Comparison of ENCODE assay signal across 8 cellular contexts in the genomic region with DNA sequence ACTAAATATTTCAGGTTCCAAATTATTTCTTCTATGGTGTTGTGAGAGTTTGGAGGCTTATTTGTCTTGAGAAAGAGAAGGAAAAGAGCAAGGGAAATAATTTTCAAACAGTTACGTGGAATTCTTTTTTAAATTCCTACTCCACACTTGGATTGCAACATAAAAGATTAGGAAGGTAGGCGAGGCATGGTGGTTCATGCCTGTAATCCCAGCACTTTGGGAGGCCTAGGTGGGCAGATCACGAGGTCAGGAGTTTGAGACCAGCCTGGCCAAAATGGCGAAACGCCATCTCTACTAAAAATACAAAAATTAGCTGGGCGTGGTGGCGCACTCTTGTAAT.
DNase-seq lines count a peak whose midpoint lies in the region; ATAC-seq and TF ChIP-seq lines count a peak whose summit lies in the region.
"Not testable (repeated sequence)": the region's sequence is repeated elsewhere in the genome, so short reads cannot be mapped to it uniquely, and the experiment has no call there.

No MANE protein-coding gene starts in this region.

- H4K5ac ChIP-seq in H9 (ENCODE audit: insufficient read length, low read depth, low read length) = not testable (repeated sequence)

- H3K27ac Mint-ChIP-seq in H9 = peak overlapping the region; percentile 0 to 50 (median 1); a peak in 1 of 7 replicates
- peak overlapping the region; percentile 41 for H3K27ac Mint-ChIP-seq in activated T-cell treated with anti-CD3 and anti-CD28 coated beads, Interleukin-2, amount 50 U/mL, for 72 hours
- H3K27ac Mint-ChIP-seq in nephron = peak overlapping the region in 2 of 3 experiments; percentile 55 to 60

- H3K36me3 ChIP-seq in mammary epithelial cell (ENCODE audit: insufficient read depth, low read length) = not testable (repeated sequence)
- peaks cover 0 to 79% (median 25%) of the 10 kb centered on the region in 3 donors for H3K36me3 ChIP-seq in esophagus squamous epithelium
- H3K36me3 ChIP-seq in gastrocnemius medialis = peaks cover 3 to 24% of the 10 kb centered on the region in 2 donors
- peaks cover 20 to 59% (median 24%) of the 10 kb centered on the region in 3 donors for H3K36me3 ChIP-seq in tibial artery

- not testable (repeated sequence) for H3K4me2 ChIP-seq in H9 (ENCODE audit: insufficient read depth, insufficient read length, low read length)
- H3K4me2 ChIP-seq in mammary epithelial cell (ENCODE audit: insufficient read depth, low read depth, low read length) = peak overlapping the region; percentile 70

- peaks cover 7 to 12% (median 10%) of the 10 kb centered on the region in 3 experiments; a peak in 4 of 7 replicates for H3K36me3 Mint-ChIP-seq in H9 (ENCODE audit: insufficient read depth in 1 of 3, low read depth in 3 of 3)
- H3K36me3 Mint-ChIP-seq in activated T-cell treated with anti-CD3 and anti-CD28 coated beads, Interleukin-2, amount 50 U/mL, for 72 hours (ENCODE audit: insufficient read depth in 2 of 2) = not testable (repeated sequence)
- peaks cover 37% of the 10 kb centered on the region for H3K36me3 Mint-ChIP-seq in nephron (ENCODE audit: low read depth)

- not testable (repeated sequence) for H3K14ac ChIP-seq in H9 (ENCODE audit: insufficient read depth, low read length)

- not testable (repeated sequence) for TF ChIP-seq POLR2A in esophagus squamous epithelium (IDR thresholded peaks at IDR 0.05); gastrocnemius medialis (IDR thresholded peaks at IDR 0.05)

- not testable (repeated sequence) for H3K4me3 Mint-ChIP-seq in H9; activated T-cell treated with anti-CD3 and anti-CD28 coated beads, Interleukin-2, amount 50 U/mL, for 72 hours; nephron

- TF ChIP-seq CTCF in H9 (conservative IDR thresholded peaks at IDR 0.05); mammary epithelial cell (conservative IDR thresholded peaks at IDR 0.05 in 1 of 2, IDR thresholded peaks at IDR 0.05 in 1 of 2; ENCODE audit: extremely low read depth in 1 of 2, insufficient read depth in 1 of 2, low read depth in 1 of 2, low read length in 2 of 2); esophagus squamous epithelium (IDR thresholded peaks at IDR 0.05); nephron (IDR thresholded peaks at IDR 0.05; ENCODE audit: unreplicated experiment in 3 of 3); gastrocnemius medialis (IDR thresholded peaks at IDR 0.05 in 4 of 5, conservative IDR thresholded peaks at IDR 0.05 in 1 of 5); tibial artery (IDR thresholded peaks at IDR 0.05): not testable (repeated sequence)

- H4K20me1 ChIP-seq in H9 (ENCODE audit: control insufficient read depth, insufficient read depth, insufficient read length); mammary epithelial cell (ENCODE audit: insufficient read depth, low read length): not testable (repeated sequence)

- intact Hi-C loops in mammary epithelial cell (cut with micrococcal nuclease) = loop anchor here (1.0 to 2.0 kb wide), 4 partner anchors 58 to 184 kb away; a partner anchor contains a TSS
- intact Hi-C loops in esophagus squamous epithelium (cut with DNase I); right cardiac atrium (cut with DNase I); tibial artery (cut with DNase I; ENCODE audit: low total_unique reads): not testable (repeated sequence)
- intact Hi-C loops in gastrocnemius medialis (cut with DNase I; ENCODE audit: low total_unique reads) = loop anchor here (5.0 to 10.0 kb wide), 2 partner anchors 264 to 476 kb away; a partner anchor contains a TSS

- dilution Hi-C loops in mammary epithelial cell (cut with HindIII; ENCODE audit: low sequenced_read_pairs) = not testable (repeated sequence)

- not testable (repeated sequence) for H4K91ac ChIP-seq in H9 (ENCODE audit: insufficient read length, low read depth, low read length)

- not testable (repeated sequence) for H3K27me3 Mint-ChIP-seq in H9 (ENCODE audit: low read depth); activated T-cell treated with anti-CD3 and anti-CD28 coated beads, Interleukin-2, amount 50 U/mL, for 72 hours (ENCODE audit: low read depth); nephron (ENCODE audit: low read depth)

- H3K9me3 Mint-ChIP-seq in H9; activated T-cell treated with anti-CD3 and anti-CD28 coated beads, Interleukin-2, amount 50 U/mL, for 72 hours; nephron: not testable (repeated sequence)

- H2AK5ac ChIP-seq in H9 (ENCODE audit: insufficient read length, low read length) = not testable (repeated sequence)

- H4K8ac ChIP-seq in H9 (replicated peaks; ENCODE audit: insufficient read length, low read depth, low read length) = not testable (repeated sequence)

- not testable (repeated sequence) for H3K18ac ChIP-seq in H9 (ENCODE audit: insufficient read length, low read depth, low read length)

- not testable (repeated sequence) for H3K4me3 ChIP-seq in mammary epithelial cell (replicated peaks in 1 of 3; ENCODE audit: insufficient read depth in 1 of 3, low read depth in 2 of 3, low read length in 3 of 3); esophagus squamous epithelium; right cardiac atrium (ENCODE audit: low read length); gastrocnemius medialis; tibial artery

- ATAC-seq in activated T-cell treated with anti-CD3 and anti-CD28 coated beads, Interleukin-2, amount 50 U/mL, for 72 hours (replicated peaks in 1 of 2); right cardiac atrium: not testable (repeated sequence)
- ATAC-seq in gastrocnemius medialis = peak in 1 of 2 donors; percentile 1

- not testable (repeated sequence) for H3K9me3 ChIP-seq in H9 (ENCODE audit: control insufficient read depth, low read depth, low read length); mammary epithelial cell (replicated peaks; ENCODE audit: insufficient read depth, low read length); esophagus squamous epithelium; right cardiac atrium (ENCODE audit: control insufficient read depth, low read length); gastrocnemius medialis; tibial artery

- H3T11ph ChIP-seq in H9 (ENCODE audit: low read length) = not testable (repeated sequence)

- not testable (repeated sequence) for H3K79me2 ChIP-seq in H9 (ENCODE audit: insufficient read depth, low read length); mammary epithelial cell (ENCODE audit: insufficient read depth, low read length)

- WGBS in H9 (ENCODE audit: extremely low coverage, insufficient read length, low lambda C conversion rate) = no CpG with 5 or more reads among the region's 7 CpGs
- 54% methylated on average over 7 of the region's 7 CpGs for WGBS in mammary epithelial cell (ENCODE audit: low coverage, missing lambda C conversion rate)
- 42 to 71% methylated on average over 7 of the region's 7 CpGs for WGBS in esophagus squamous epithelium, 2 donors
- 87% methylated on average over 7 of the region's 7 CpGs for WGBS in right cardiac atrium

- H2AFZ ChIP-seq in H9 (ENCODE audit: low read length) = not testable (repeated sequence)
- peak overlapping the region; percentile 43 for H2AFZ ChIP-seq in mammary epithelial cell (ENCODE audit: low read depth, low read length)

- H3K27me3 ChIP-seq in H9 (ENCODE audit: insufficient read depth, low read length); mammary epithelial cell (ENCODE audit: insufficient read depth, low read length); esophagus squamous epithelium; right cardiac atrium (ENCODE audit: control insufficient read depth, insufficient read depth); gastrocnemius medialis; tibial artery: not testable (repeated sequence)

- not testable (repeated sequence) for H2BK12ac ChIP-seq in H9 (ENCODE audit: insufficient read length, low read depth, low read length)

- BruUV-seq in mammary epithelial cell (replicated peaks; lab: Mats Ljungman, UMichigan) = TSS peak; percentile 90

- H3K23me2 ChIP-seq in H9 (ENCODE audit: insufficient read length, low read depth, low read length, poor library complexity, severe bottlenecking) = not testable (repeated sequence)

- H3K4me1 Mint-ChIP-seq in H9 = not testable (repeated sequence)
- H3K4me1 Mint-ChIP-seq in activated T-cell treated with anti-CD3 and anti-CD28 coated beads, Interleukin-2, amount 50 U/mL, for 72 hours (ENCODE audit: low read depth) = peaks cover 11% of the 10 kb centered on the region
- peaks cover 13% of the 10 kb centered on the region for H3K4me1 Mint-ChIP-seq in nephron

- H2BK5ac ChIP-seq in H9 (ENCODE audit: insufficient read length, low read length) = not testable (repeated sequence)

- not testable (repeated sequence) for H2BK120ac ChIP-seq in H9 (ENCODE audit: low read depth, low read length, poor library complexity, severe bottlenecking)

- not testable (repeated sequence) for H3K4me1 ChIP-seq in H9 (ENCODE audit: insufficient read depth, low read length); right cardiac atrium (ENCODE audit: control insufficient read depth, insufficient read depth, low read length)
- H3K4me1 ChIP-seq in mammary epithelial cell (ENCODE audit: insufficient read depth, low read length) (peaks cover 25% of the 10 kb centered on the region), esophagus squamous epithelium (peaks cover 5 to 48% (median 12%) of the 10 kb centered on the region in 3 donors), gastrocnemius medialis (peaks cover 34 to 57% of the 10 kb centered on the region in 2 donors), tibial artery (peaks cover 0 to 59% (median 23%) of the 10 kb centered on the region in 4 donors)

- DNase-seq in H9; activated T-cell treated with anti-CD3 and anti-CD28 coated beads, Interleukin-2, amount 50 U/mL, for 72 hours; mammary epithelial cell; esophagus squamous epithelium (lab: John Stamatoyannopoulos, UW); right cardiac atrium; gastrocnemius medialis; tibial artery: not testable (repeated sequence)

- H3K4ac ChIP-seq in H9 (ENCODE audit: low read depth, low read length) = not testable (repeated sequence)

- H2BK15ac ChIP-seq in H9 (ENCODE audit: low read depth, low read length) = not testable (repeated sequence)

- CTCF ChIA-PET in mammary epithelial cell (lab: Charles Lee; ENCODE audit: low non-redundant PET) = interaction anchor here (0.6 to 1.1 kb wide), 2 partner anchors 107 to 185 kb away, joined by 5 to 8 read pairs; no protein-coding TSS in a partner anchor

- H3K56ac ChIP-seq in H9 (ENCODE audit: insufficient read length, low read depth, low read length) = not testable (repeated sequence)

- not testable (repeated sequence) for H2BK20ac ChIP-seq in H9 (ENCODE audit: low read depth, low read length, poor library complexity, severe bottlenecking)

- H3K9ac ChIP-seq in H9 (ENCODE audit: extremely low read depth, insufficient read length, low read length) = not testable (repeated sequence)
- peak overlapping the region; percentile 87 for H3K9ac ChIP-seq in mammary epithelial cell (ENCODE audit: insufficient read depth, low read length)

- in situ Hi-C loops in mammary epithelial cell (cut with MboI; ENCODE audit: low sequenced_read_pairs in 2 of 2) = loop anchor here in 1 of 2 donors (5.0 kb wide), 1 partner anchor 41 kb away; no protein-coding TSS in a partner anchor
- in situ Hi-C loops in gastrocnemius medialis (cut with MboI; ENCODE audit: low sequenced_read_pairs in 4 of 4) = not testable (repeated sequence)

- not testable (repeated sequence) for H3K27ac ChIP-seq in H9 (ENCODE audit: insufficient read length, low read depth, low read length)
- H3K27ac ChIP-seq in mammary epithelial cell (ENCODE audit: insufficient read depth, low read depth, low read length) (peak overlapping the region; percentile 98), esophagus squamous epithelium (peak overlapping the region; percentile 72 to 86 (median 80)), right cardiac atrium (ENCODE audit: low read length) (peak overlapping the region; percentile 59), gastrocnemius medialis (peak overlapping the region; percentile 89 to 94 (median 92)), tibial artery (peak overlapping the region; percentile 71 to 77)

- H3K79me1 ChIP-seq in H9 (ENCODE audit: insufficient read depth, low read depth, low read length, poor library complexity, severe bottlenecking) = not testable (repeated sequence)

- not testable (repeated sequence) for H3K23ac ChIP-seq in H9 (ENCODE audit: insufficient read length, low read depth, low read length)

Comparison
In these comparisons a context has a peak if more than half of its experiments do, and no peak if none do; other contexts are left out.
1. H3K27ac Mint-ChIP-seq: peak in every context shown above with its lines; median percentile 58 in nephron; 41 in activated T-cell treated with anti-CD3 and anti-CD28 coated beads, Interleukin-2, amount 50 U/mL, for 72 hours; 1 in H9.